In the genomic region with DNA sequence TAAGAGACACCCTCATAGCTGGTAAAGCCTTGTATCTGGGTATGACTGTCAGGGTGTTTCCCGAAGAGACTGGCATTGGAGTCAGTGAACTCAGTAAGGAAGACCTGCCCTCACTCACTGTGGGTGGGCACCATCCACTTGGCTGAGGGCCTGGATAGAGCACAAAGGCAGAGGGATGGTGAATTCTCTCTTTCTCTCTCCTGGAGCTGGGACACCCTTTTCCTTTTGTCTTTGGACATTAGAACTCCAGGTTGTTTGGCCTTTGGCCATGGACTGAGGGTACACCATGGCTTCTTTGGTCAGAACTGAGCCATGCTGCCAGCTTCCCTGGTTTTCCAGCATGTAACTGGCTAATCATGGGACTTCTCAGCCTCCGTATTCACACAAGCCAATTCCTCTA, we compare ENCODE assay signal across 18 cellular contexts. TPM values are rescaled to one million over a fixed set of nuclear protein-coding genes. Genes with fewer than 3 reads are reported as not detected.
DNase-seq lines count a peak whose midpoint lies in the region; ATAC-seq and TF ChIP-seq lines count a peak whose summit lies in the region.
"Had no signal": no experiment of that assay in that cellular context is flagged by ENCODE, and none has a peak within 500 bp of the region (broad histone marks: within the 10 kb centered on the region; RNA-seq: fewer than 3 reads in every experiment).

No MANE protein-coding gene starts in this region.

- H2AK5ac ChIP-seq in trophoblast cell (ENCODE audit: low read length) = no peak overlapping the region

- ATAC-seq in activated T-helper 17 cell treated with anti-CD3 and anti-CD28 coated beads, Interleukin-2, amount 50 U/mL, for 72 hours (replicated peaks) = no peak
- ATAC-seq: CD8-positive, alpha-beta T cell had no signal

- DNase-seq in G401 (ENCODE audit: low spot score) (peak; percentile 32), cerebellar cortex (ENCODE audit: low spot score) (peak; percentile 33), medulla oblongata (ENCODE audit: extremely low spot score) (peak; percentile 65), trophoblast cell (no peak), suprapubic skin (ENCODE audit: low spot score in 2 of 2) (no peak), NCI-H187 treated with DMSO at 0.1 percent for 48 hours (lab: John Stamatoyannopoulos, UW) (no peak), NCI-H524 treated with DMSO at 0.1 percent for 48 hours (lab: John Stamatoyannopoulos, UW) (no peak)
- DNase-seq: DMS 273 treated with DMSO at 0.1 percent for 48 hours, GDM1, GM23248, HCEC 1CT, HFFc6 had no signal

- no peak overlapping the region for H3K27ac ChIP-seq in trophoblast cell (ENCODE audit: low read depth, low read length)
- H3K27ac ChIP-seq in suprapubic skin = no peak overlapping the region
- H3K27ac ChIP-seq: BLaER1 treated with 17β-estradiol and CSF1 and Interleukin-3, amounts not matched to agents 10 nM and 100 nM; GM23248; HL-60 had no signal

- H2BK5ac ChIP-seq in trophoblast cell (ENCODE audit: low read depth, low read length, poor library complexity) = peak overlapping the region; percentile 47

- peaks cover 13% of the 10 kb centered on the region for H3K4me1 Mint-ChIP-seq in activated T-helper 17 cell treated with anti-CD3 and anti-CD28 coated beads, Interleukin-2, amount 50 U/mL, for 72 hours

- WGBS in trophoblast cell (ENCODE audit: extremely low coverage, insufficient coverage, insufficient read length) = no CpG with 5 or more reads among the region's 2 CpGs
- 86% methylated on average over 2 of the region's 2 CpGs for WGBS in suprapubic skin

- no peak overlapping the region for H3K4me3 Mint-ChIP-seq in activated T-helper 17 cell treated with anti-CD3 and anti-CD28 coated beads, Interleukin-2, amount 50 U/mL, for 72 hours
- H3K4me3 Mint-ChIP-seq: B cell; CD8-positive, alpha-beta T cell; HFFc6 had no signal

- H3K27ac Mint-ChIP-seq in activated T-helper 17 cell treated with anti-CD3 and anti-CD28 coated beads, Interleukin-2, amount 50 U/mL, for 72 hours = no peak overlapping the region
- H3K27ac Mint-ChIP-seq: B cell; CD8-positive, alpha-beta T cell; HFFc6 had no signal

- no peak overlapping the region for H3K23ac ChIP-seq in trophoblast cell (ENCODE audit: low read length)

- H3K4me1 ChIP-seq in trophoblast cell (ENCODE audit: control insufficient read depth in 1 of 2, insufficient read depth in 2 of 2, low read length in 2 of 2) = peaks cover 11 to 12% of the 10 kb centered on the region in 2 experiments
- peaks cover 13% of the 10 kb centered on the region for H3K4me1 ChIP-seq in suprapubic skin

- H3K18ac ChIP-seq in trophoblast cell (ENCODE audit: low read length) = no peak overlapping the region

- TF ChIP-seq CTCF in suprapubic skin (IDR thresholded peaks at IDR 0.05) = no peak

- no peaks in the 10 kb centered on the region for H3K36me3 Mint-ChIP-seq in activated T-helper 17 cell treated with anti-CD3 and anti-CD28 coated beads, Interleukin-2, amount 50 U/mL, for 72 hours (ENCODE audit: low read depth)
- H3K36me3 Mint-ChIP-seq: CD8-positive, alpha-beta T cell had no signal

- no peak overlapping the region for H3K4me2 ChIP-seq in trophoblast cell (ENCODE audit: low read length)
- H3K4me2 ChIP-seq: BLaER1 treated with 17β-estradiol and CSF1 and Interleukin-3, amounts not matched to agents 10 nM and 100 nM had no signal

- H3K79me1 ChIP-seq in trophoblast cell (ENCODE audit: low read length) = peaks cover 10% of the 10 kb centered on the region

- H2AFZ ChIP-seq in trophoblast cell (ENCODE audit: insufficient read depth, low read length, poor library complexity) = no peak overlapping the region
- H2AFZ ChIP-seq: GM23248 had no signal

- H3K9me3 Mint-ChIP-seq in activated T-helper 17 cell treated with anti-CD3 and anti-CD28 coated beads, Interleukin-2, amount 50 U/mL, for 72 hours = no peaks in the 10 kb centered on the region
- H3K9me3 Mint-ChIP-seq: CD8-positive, alpha-beta T cell; HFFc6 had no signal

- H3K9me3 ChIP-seq in trophoblast cell (ENCODE audit: insufficient read depth, low read depth, low read length) (peaks cover 4% of the 10 kb centered on the region), suprapubic skin (no peaks in the 10 kb centered on the region)

- H3K27me3 ChIP-seq in trophoblast cell (ENCODE audit: insufficient read depth, low read length) (no peaks in the 10 kb centered on the region), suprapubic skin (no peaks in the 10 kb centered on the region)

- no peak overlapping the region for H2BK120ac ChIP-seq in trophoblast cell (ENCODE audit: insufficient read depth, low read length, poor library complexity)

- no peak overlapping the region for H3K9ac ChIP-seq in trophoblast cell (ENCODE audit: low read length)
- H3K9ac ChIP-seq: BLaER1 treated with 17β-estradiol and CSF1 and Interleukin-3, amounts not matched to agents 10 nM and 100 nM; GM23248 had no signal

- H2BK12ac ChIP-seq in trophoblast cell (ENCODE audit: low read length) = no peak overlapping the region

- TF ChIP-seq POLR2A in suprapubic skin (IDR thresholded peaks at IDR 0.05) = no peak

- H4K12ac ChIP-seq in trophoblast cell (ENCODE audit: low read depth, low read length) = no peak overlapping the region

- H4K91ac ChIP-seq in trophoblast cell (ENCODE audit: low read depth, low read length) = no peak overlapping the region

- H3K14ac ChIP-seq in trophoblast cell (ENCODE audit: low read length) = no peak overlapping the region

- H3K27me3 Mint-ChIP-seq in activated T-helper 17 cell treated with anti-CD3 and anti-CD28 coated beads, Interleukin-2, amount 50 U/mL, for 72 hours = no peaks in the 10 kb centered on the region
- H3K27me3 Mint-ChIP-seq: B cell had no signal

- in situ Hi-C loops in G401 (cut with HindIII; ENCODE audit: low sequenced_read_pairs) = no loop called here

- H4K8ac ChIP-seq in trophoblast cell (ENCODE audit: low read depth, low read length) = no peak overlapping the region

- no peaks in the 10 kb centered on the region for H3K36me3 ChIP-seq in trophoblast cell (ENCODE audit: control insufficient read depth in 1 of 2, insufficient read depth in 2 of 2, low read length in 2 of 2)
- H3K36me3 ChIP-seq in suprapubic skin = no peaks in the 10 kb centered on the region
- H3K36me3 ChIP-seq: BLaER1 treated with 17β-estradiol and CSF1 and Interleukin-3, amounts not matched to agents 10 nM and 100 nM had no signal

- no peak overlapping the region for H3K4ac ChIP-seq in trophoblast cell (ENCODE audit: low read depth, low read length)

- TF ChIP-seq EP300 in suprapubic skin (IDR thresholded peaks at IDR 0.05) = no peak

- H3K79me2 ChIP-seq in trophoblast cell (ENCODE audit: control insufficient read depth, insufficient read depth, low read length, poor library complexity) = no peaks in the 10 kb centered on the region

- H3K4me3 ChIP-seq in trophoblast cell (ENCODE audit: low read depth, low read length) (no peak overlapping the region), suprapubic skin (no peak overlapping the region)
- H3K4me3 ChIP-seq: BLaER1 treated with 17β-estradiol and CSF1 and Interleukin-3, amounts not matched to agents 10 nM and 100 nM; GM23248 had no signal

RNA-seq across cellular contexts. Expression of gene CEACAM1, which starts 4.6 kb away (rescaled TPM):
- 0.31 and 1.3 TPM in 2 replicates for total RNA-seq in G401 (2014; rRNA removed; shearing (Covaris generic))
- polyA plus RNA-seq in trophoblast cell (2013) = 19.0 and 21.0 TPM in 2 replicates
- 1 to 10 TPM; 2.0 to 9.9 (median 3.9) TPM for total RNA-seq in suprapubic skin
- total RNA-seq in activated T-helper 17 cell treated with anti-CD3 and anti-CD28 coated beads, Interleukin-2, amount 50 U/mL, for 72 hours = 10 to 100 TPM; 20.5 to 24.2 TPM
- total RNA-seq: GM23248, HFFc6, HT1080 had no signal
- polyA plus RNA-seq: GM23248 had no signal

Comparison
In these comparisons a context has a peak if more than half of its experiments do, and no peak if none do; other contexts are left out.
1. DNase-seq: peak in G401 (single experiment), cerebellar cortex (single experiment) and medulla oblongata (single experiment); none in trophoblast cell (0 of 2), suprapubic skin (0 of 2), NCI-H187 treated with DMSO at 0.1 percent for 48 hours (single experiment) and NCI-H524 treated with DMSO at 0.1 percent for 48 hours (single experiment).